ENCODE assay signal across 1 cellular context in genomic region chr2:109021895-109022300, GRCh38.
TF ChIP-seq lines count a peak whose summit lies in the region.

No MANE protein-coding gene starts in this region.

TF ChIP-seq in HepG2, 621 proteins besides CTCF, POLR2A, EP300 and RAD21 (continued from another document and continues in another):
- no peak for TF ChIP-seq PRDM10 (CRISPR knock-in tag; IDR thresholded peaks at IDR 0.05; ENCODE audit: low read depth)
- TF ChIP-seq TCF7L2 (IDR thresholded peaks at IDR 0.05; ENCODE audit: low read depth, low read length) = no peak
- TF ChIP-seq ZNF232 (CRISPR knock-in tag; IDR thresholded peaks at IDR 0.05; ENCODE audit: borderline replicate concordance) = peak; percentile 62; the same call in 1 of the 2 replicates
- TF ChIP-seq ZMYM3 (CRISPR knock-in tag; IDR thresholded peaks at IDR 0.05) = 0 out of 2 replicates have a peak, but pooled peaks have one; percentile 63
- no peak for TF ChIP-seq ZNF747 (CRISPR knock-in tag; IDR thresholded peaks at IDR 0.05; ENCODE audit: borderline replicate concordance)
- peak; percentile 74 for TF ChIP-seq BHLHE40 (IDR thresholded peaks at IDR 0.05; ENCODE audit: low read length)
- TF ChIP-seq ZFP90 (CRISPR knock-in tag; IDR thresholded peaks at IDR 0.05; ENCODE audit: borderline replicate concordance) = no peak
- peak; percentile 90 for TF ChIP-seq MAX (IDR thresholded peaks at IDR 0.05)
- TF ChIP-seq TFDP2 (CRISPR knock-in tag; IDR thresholded peaks at IDR 0.05) = peak; percentile 55; the same call in 1 of the 2 replicates
- TF ChIP-seq KMT2B (CRISPR knock-in tag; IDR thresholded peaks at IDR 0.05) = no peak
- TF ChIP-seq ZNF136 (CRISPR knock-in tag; IDR thresholded peaks at IDR 0.05; ENCODE audit: low read depth) = no peak
- no peak for TF ChIP-seq ZFP82 (CRISPR knock-in tag; IDR thresholded peaks at IDR 0.05; ENCODE audit: borderline replicate concordance)
- no peak for TF ChIP-seq RFXANK (CRISPR knock-in tag; IDR thresholded peaks at IDR 0.05)
- no peak for TF ChIP-seq ZNF878 (CRISPR knock-in tag; IDR thresholded peaks at IDR 0.05)
- TF ChIP-seq SNAI1 (CRISPR knock-in tag; IDR thresholded peaks at IDR 0.05; ENCODE audit: borderline replicate concordance) = no peak
- TF ChIP-seq RFXAP (CRISPR knock-in tag; IDR thresholded peaks at IDR 0.05; ENCODE audit: borderline replicate concordance) = 0 out of 2 replicates have a peak, but pooled peaks have one; percentile 55
- TF ChIP-seq ZBTB49 (CRISPR knock-in tag; IDR thresholded peaks at IDR 0.05; ENCODE audit: borderline replicate concordance) = no peak
- no peak for TF ChIP-seq ZBTB40 (IDR thresholded peaks at IDR 0.05)
- peak; percentile 64 for TF ChIP-seq ZBTB40 (CRISPR knock-in tag; IDR thresholded peaks at IDR 0.05)
- TF ChIP-seq ZNF30 (CRISPR knock-in tag; IDR thresholded peaks at IDR 0.05) = no peak
- TF ChIP-seq ZNF207 (IDR thresholded peaks at IDR 0.05; ENCODE audit: borderline replicate concordance) = no peak
- TF ChIP-seq NCOA2 (CRISPR knock-in tag; IDR thresholded peaks at IDR 0.05) = 0 out of 2 replicates have a peak, but pooled peaks have one; percentile 43
- TF ChIP-seq ZBTB37 (CRISPR knock-in tag; IDR thresholded peaks at IDR 0.05) = 0 out of 2 replicates have a peak, but pooled peaks have one; percentile 36
- TF ChIP-seq NFKB2 (CRISPR knock-in tag; IDR thresholded peaks at IDR 0.05; ENCODE audit: borderline replicate concordance) = peak; percentile 62; the same call in 1 of the 2 replicates
- TF ChIP-seq TEAD3 (CRISPR knock-in tag; optimal IDR thresholded peaks at IDR 0.05; ENCODE audit: borderline replicate concordance) = peak; percentile 66
- TF ChIP-seq MBNL3 (CRISPR knock-in tag; conservative IDR thresholded peaks at IDR 0.05) = no peak
- TF ChIP-seq MATR3 (CRISPR knock-in tag; IDR thresholded peaks at IDR 0.05) = no peak
- TF ChIP-seq ZBTB7A (CRISPR knock-in tag; IDR thresholded peaks at IDR 0.05) = 0 out of 2 replicates have a peak, but pooled peaks have one; percentile 27
- 0 out of 2 replicates have a peak, but pooled peaks have one; percentile 26 for TF ChIP-seq MEIS1 (CRISPR knock-in tag; IDR thresholded peaks at IDR 0.05; ENCODE audit: borderline replicate concordance)
- peak; percentile 83 for TF ChIP-seq ZSCAN21 (CRISPR knock-in tag; IDR thresholded peaks at IDR 0.05; ENCODE audit: borderline replicate concordance)
- peak; percentile 37; the same call in 1 of the 2 replicates for TF ChIP-seq KDM2A (CRISPR knock-in tag; IDR thresholded peaks at IDR 0.05; ENCODE audit: borderline replicate concordance, low read depth)
- TF ChIP-seq KLF16 (CRISPR knock-in tag; IDR thresholded peaks at IDR 0.05) = 0 out of 4 replicates have a peak, but pooled peaks of 1 of the 2 experiments have one; percentile 57
- 0 out of 2 replicates have a peak, but pooled peaks have one; percentile 62 for TF ChIP-seq ZNF746 (CRISPR knock-in tag; IDR thresholded peaks at IDR 0.05)
- peak; percentile 51; the same call in 1 of the 2 replicates for TF ChIP-seq HNF4G (IDR thresholded peaks at IDR 0.05; ENCODE audit: borderline replicate concordance, low read depth, low read length)
- TF ChIP-seq HNF4G (CRISPR knock-in tag; IDR thresholded peaks at IDR 0.05; ENCODE audit: borderline replicate concordance, low read depth) = no peak
- no peak for TF ChIP-seq CHD4 (IDR thresholded peaks at IDR 0.05; ENCODE audit: borderline replicate concordance, low read length)
- TF ChIP-seq FOXK2 (IDR thresholded peaks at IDR 0.05) = no peak
- no peak for TF ChIP-seq FUBP1 (CRISPR knock-in tag; IDR thresholded peaks at IDR 0.05; ENCODE audit: borderline replicate concordance)
- TF ChIP-seq IKZF5 (CRISPR knock-in tag; IDR thresholded peaks at IDR 0.05) = peak; percentile 66; the same call in 1 of the 2 replicates
- peak; percentile 73; the same call in 1 of the 2 replicates for TF ChIP-seq ZNF788 (CRISPR knock-in tag; IDR thresholded peaks at IDR 0.05; ENCODE audit: borderline replicate concordance)
